23 cellular contexts compared by ENCODE assay signal in genomic region chr18:2681993-2682603, GRCh38. TPM values are rescaled to one million over a fixed set of nuclear protein-coding genes. Genes with fewer than 3 reads are reported as not detected.
A peak's percentile ranks its signal among the peaks of the same experiment; 100 is the strongest.
DNase-seq lines count a peak whose midpoint lies in the region; ATAC-seq, FAIRE-seq and TF ChIP-seq lines count a peak whose summit lies in the region.
"Had no signal": no experiment of that assay in that cellular context is flagged by ENCODE, and none has a peak within 500 bp of the region (broad histone marks: within the 10 kb centered on the region; RNA-seq: fewer than 3 reads in every experiment).

No MANE protein-coding gene starts in this region.

- H3K4me1 ChIP-seq in naive thymus-derived CD4-positive, alpha-beta T cell (ENCODE audit: control insufficient read depth in 2 of 2, insufficient read depth in 2 of 2, low read length in 2 of 2), result peaks cover 22 to 26% of the 10 kb centered on the region in 2 donors
- H3K4me1 ChIP-seq in BE2C, result no peaks in the 10 kb centered on the region
- H3K4me1 ChIP-seq: foreskin keratinocyte, suprapubic skin had no signal

- H3K9me3 ChIP-seq in naive thymus-derived CD4-positive, alpha-beta T cell (ENCODE audit: control insufficient read depth in 2 of 3, low read length in 3 of 3), result peaks cover 0 to 9% (median 4%) of the 10 kb centered on the region in 3 experiments
- H3K9me3 ChIP-seq in BE2C, result no peaks in the 10 kb centered on the region

- H3K4me3 Mint-ChIP-seq in activated CD4-positive, alpha-beta T cell treated with anti-CD3 and anti-CD28 coated beads for 36 hours, result no peak overlapping the region
- H3K4me3 Mint-ChIP-seq in activated T-helper 17 cell treated with anti-CD3 and anti-CD28 coated beads, Interleukin-2, amount 50 U/mL, for 72 hours, result peak overlapping the region; percentile 52
- H3K4me3 Mint-ChIP-seq in naive thymus-derived CD4-positive, alpha-beta T cell, result peak overlapping the region; percentile 3 to 73 (median 55)

- intact Hi-C loops in activated CD4-positive, alpha-beta T cell treated with anti-CD3 and anti-CD28 coated beads for 36 hours (cut with DNase I, micrococcal nuclease), result loop anchor here (2.0 to 5.0 kb wide), 3 partner anchors 15 to 35 kb away; no protein-coding TSS in a partner anchor
- intact Hi-C loops in naive thymus-derived CD4-positive, alpha-beta T cell (cut with micrococcal nuclease), result loop anchor here (2.0 kb wide), 2 partner anchors 17 to 23 kb away; no protein-coding TSS in a partner anchor

- no peaks in the 10 kb centered on the region for H3K27me3 ChIP-seq in naive thymus-derived CD4-positive, alpha-beta T cell (ENCODE audit: control insufficient read depth in 2 of 2, insufficient read depth in 2 of 2, low read length in 2 of 2)
- no peaks in the 10 kb centered on the region for H3K27me3 ChIP-seq in BE2C
- H3K27me3 ChIP-seq: BLaER1, foreskin keratinocyte, spleen, suprapubic skin had no signal

- no peak for TF ChIP-seq CTCF in D721Med (IDR thresholded peaks at IDR 0.05; ENCODE audit: insufficient read depth, missing control alignments)
- no peak for TF ChIP-seq CTCF in BE2C (IDR thresholded peaks at IDR 0.05; ENCODE audit: low read depth, low read length)

- H3K9me3 Mint-ChIP-seq in activated CD4-positive, alpha-beta T cell treated with anti-CD3 and anti-CD28 coated beads for 36 hours (ENCODE audit: low read depth), result peaks cover 8% of the 10 kb centered on the region
- H3K9me3 Mint-ChIP-seq in activated T-helper 17 cell treated with anti-CD3 and anti-CD28 coated beads, Interleukin-2, amount 50 U/mL, for 72 hours, result peaks cover 5% of the 10 kb centered on the region
- H3K9me3 Mint-ChIP-seq in naive thymus-derived CD4-positive, alpha-beta T cell, result peaks cover 4 to 19% (median 15%) of the 10 kb centered on the region in 11 donors

- peaks cover 62% of the 10 kb centered on the region for H3K4me1 Mint-ChIP-seq in activated CD4-positive, alpha-beta T cell treated with anti-CD3 and anti-CD28 coated beads for 36 hours
- peaks cover 41% of the 10 kb centered on the region for H3K4me1 Mint-ChIP-seq in activated T-helper 17 cell treated with anti-CD3 and anti-CD28 coated beads, Interleukin-2, amount 50 U/mL, for 72 hours
- peaks cover 45 to 89% (median 78%) of the 10 kb centered on the region in 7 donors for H3K4me1 Mint-ChIP-seq in naive thymus-derived CD4-positive, alpha-beta T cell

- POLR2A ChIA-PET in activated CD4-positive, alpha-beta T cell treated with anti-CD3 and anti-CD28 coated beads for 36 hours (lab: Charles Lee), result interaction anchor here (0.6 kb wide), 1 partner anchor 316 kb away, joined by 4 read pairs; no protein-coding TSS in a partner anchor
- POLR2A ChIA-PET in naive thymus-derived CD4-positive, alpha-beta T cell (lab: Charles Lee), result interaction anchor here (0.5 to 3.9 kb wide), 9 partner anchors 13 to 773 kb away, joined by 3 to 31 read pairs (median 4); partner anchors contain the start of genes METTL4, NDC80 and SMCHD1

- H3K4me3 ChIP-seq in naive thymus-derived CD4-positive, alpha-beta T cell (ENCODE audit: low read length), result no peak overlapping the region
- H3K4me3 ChIP-seq in BE2C (ENCODE audit: low read depth, low read length), result no peak overlapping the region
- H3K4me3 ChIP-seq: BLaER1, spleen, suprapubic skin had no signal

- DNase-seq in activated CD4-positive, alpha-beta T cell treated with anti-CD3 and anti-CD28 coated beads for 36 hours, result no peak
- no peak for DNase-seq in activated CD4-positive, alpha-beta T cell treated with anti-CD3 and anti-CD28 coated beads for 1 hour
- DNase-seq in D721Med (ENCODE audit: insufficient read length, low spot score), result no peak
- peak in 3 of 9 donors; percentile 24 to 28 (median 28) for DNase-seq in naive thymus-derived CD4-positive, alpha-beta T cell
- no peak for DNase-seq in BE2C
- no peak for DNase-seq in medulla oblongata (ENCODE audit: extremely low spot score)
- no peak for DNase-seq in GF-D8 (lab: John Stamatoyannopoulos, UW)
- DNase-seq: activated CD4-positive, alpha-beta T cell treated with anti-CD3 and anti-CD28 coated beads, Interleukin-2, amount 50 U/mL, for 4 hours; aorta; caudate nucleus; DMS 273 treated with DMSO at 0.1 percent for 48 hours; foreskin keratinocyte; NCI-H2107; NCI-H526; occipital lobe; RPMI8226; spleen had no signal

- peak overlapping the region; percentile 79 for H3K27ac Mint-ChIP-seq in activated CD4-positive, alpha-beta T cell treated with anti-CD3 and anti-CD28 coated beads for 36 hours
- peak overlapping the region; percentile 56 for H3K27ac Mint-ChIP-seq in activated T-helper 17 cell treated with anti-CD3 and anti-CD28 coated beads, Interleukin-2, amount 50 U/mL, for 72 hours
- H3K27ac Mint-ChIP-seq in naive thymus-derived CD4-positive, alpha-beta T cell, result peak overlapping the region; percentile 44 to 92 (median 87)

- no peaks in the 10 kb centered on the region for H3K27me3 Mint-ChIP-seq in activated CD4-positive, alpha-beta T cell treated with anti-CD3 and anti-CD28 coated beads for 36 hours
- no peaks in the 10 kb centered on the region for H3K27me3 Mint-ChIP-seq in activated T-helper 17 cell treated with anti-CD3 and anti-CD28 coated beads, Interleukin-2, amount 50 U/mL, for 72 hours
- H3K27me3 Mint-ChIP-seq in naive thymus-derived CD4-positive, alpha-beta T cell, result no peaks in the 10 kb centered on the region

- CTCF ChIA-PET in activated CD4-positive, alpha-beta T cell treated with anti-CD3 and anti-CD28 coated beads for 36 hours (lab: Charles Lee), result interaction anchor here (0.6 to 2.0 kb wide), 5 partner anchors 10 to 41 kb away, joined by 3 to 8 read pairs (median 3); no protein-coding TSS in a partner anchor
- CTCF ChIA-PET in naive thymus-derived CD4-positive, alpha-beta T cell (lab: Charles Lee), result interaction anchor here (0.8 to 1.1 kb wide), 3 partner anchors 110 to 381 kb away, joined by 3 to 8 read pairs (median 3); partner anchors contain the start of gene NDC80

- H3K36me3 Mint-ChIP-seq in activated CD4-positive, alpha-beta T cell treated with anti-CD3 and anti-CD28 coated beads for 36 hours (ENCODE audit: low read depth), result peaks cover 71% of the 10 kb centered on the region
- peaks cover 99% of the 10 kb centered on the region for H3K36me3 Mint-ChIP-seq in activated T-helper 17 cell treated with anti-CD3 and anti-CD28 coated beads, Interleukin-2, amount 50 U/mL, for 72 hours (ENCODE audit: low read depth)
- H3K36me3 Mint-ChIP-seq in naive thymus-derived CD4-positive, alpha-beta T cell, result peaks cover 20 to 80% (median 63%) of the 10 kb centered on the region in 5 donors

- peak; percentile 85 for ATAC-seq in activated CD4-positive, alpha-beta T cell treated with anti-CD3 and anti-CD28 coated beads for 36 hours
- ATAC-seq in activated T-helper 17 cell treated with anti-CD3 and anti-CD28 coated beads, Interleukin-2, amount 50 U/mL, for 72 hours (replicated peaks), result peak; percentile 81
- peak; percentile 79 for ATAC-seq in naive thymus-derived CD4-positive, alpha-beta T cell
- ATAC-seq: foreskin keratinocyte, HepG2 had no signal

- peaks cover 7 to 46% (median 13%) of the 10 kb centered on the region in 3 experiments for H3K36me3 ChIP-seq in naive thymus-derived CD4-positive, alpha-beta T cell (ENCODE audit: control insufficient read depth in 2 of 3, insufficient read depth in 3 of 3, low read length in 3 of 3)
- no peaks in the 10 kb centered on the region for H3K36me3 ChIP-seq in BE2C

- FAIRE-seq in D721Med (lab: Jason Lieb, UNC), result peak; percentile 53
- FAIRE-seq: A204.1, HepG2 had no signal

- peak overlapping the region; percentile 33 for H3K27ac ChIP-seq in naive thymus-derived CD4-positive, alpha-beta T cell (ENCODE audit: low read depth, low read length)
- H3K27ac ChIP-seq: BLaER1, epithelial cell of prostate, foreskin keratinocyte, suprapubic skin had no signal

RNA-seq across cellular contexts. Expression of gene SMCHD1, which starts 26.6 kb away (rescaled TPM):
- 100 to 1,000 TPM in 1 of 2 experiments, 10 to 100 TPM in 1; 89.5 to 121 TPM for total RNA-seq in activated CD4-positive, alpha-beta T cell treated with anti-CD3 and anti-CD28 coated beads for 36 hours
- total RNA-seq in activated T-helper 17 cell treated with anti-CD3 and anti-CD28 coated beads, Interleukin-2, amount 50 U/mL, for 72 hours, result 100 to 1,000 TPM in 1 of 2 donors, 10 to 100 TPM in 1; 99.5 to 106 TPM
- 100 to 1,000 TPM; 181 to 305 (median 236) TPM for total RNA-seq in naive thymus-derived CD4-positive, alpha-beta T cell
- polyA plus RNA-seq in naive thymus-derived CD4-positive, alpha-beta T cell, result 10 to 100 TPM; 41.4 to 51.5 TPM
- 4.6 TPM for polyA plus RNA-seq in BE2C (2012; ENCODE audit: insufficient read depth, insufficient read length, low read depth)
